In the genomic region with DNA sequence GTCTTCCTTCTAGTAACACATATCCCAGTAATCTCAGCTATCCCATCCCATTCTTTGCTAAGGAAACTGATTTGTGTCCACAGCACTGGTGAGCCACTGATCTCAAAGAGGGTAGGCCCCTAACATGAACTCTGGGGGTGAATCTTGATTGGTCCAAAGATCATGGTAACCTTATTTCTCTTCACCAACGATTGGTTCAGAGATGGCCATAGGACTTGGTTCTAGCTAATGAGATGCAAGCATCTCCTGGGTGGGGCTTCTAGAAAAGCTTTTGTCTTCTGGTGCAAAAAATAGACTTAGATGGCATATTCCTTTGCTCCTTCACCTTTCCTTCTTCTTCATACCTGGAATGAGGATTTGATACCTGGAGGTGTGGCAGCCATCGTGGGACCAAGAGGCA, we compare ENCODE assay signal across 1 cellular context.
TF ChIP-seq lines count a peak whose summit lies in the region.

No MANE protein-coding gene starts in this region.

TF ChIP-seq in SK-N-SH, 30 proteins besides CTCF, POLR2A, EP300 and RAD21:
- TF ChIP-seq, protein P1, sequence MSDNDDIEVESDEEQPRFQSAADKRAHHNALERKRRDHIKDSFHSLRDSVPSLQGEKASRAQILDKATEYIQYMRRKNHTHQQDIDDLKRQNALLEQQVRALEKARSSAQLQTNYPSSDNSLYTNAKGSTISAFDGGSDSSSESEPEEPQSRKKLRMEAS (IDR thresholded peaks at IDR 0.05; ENCODE audit: low read depth): no peak
- TF ChIP-seq POLR2AphosphoS5 (IDR thresholded peaks at IDR 0.05; ENCODE audit: low read depth, low read length) (no peak), RFX5 (IDR thresholded peaks at IDR 0.05; ENCODE audit: low read length) (no peak), FOSL2 (IDR thresholded peaks at IDR 0.05; ENCODE audit: borderline replicate concordance, low read depth) (no peak), RCOR1 (IDR thresholded peaks at IDR 0.05; ENCODE audit: low read length) (no peak), TCF12 (IDR thresholded peaks at IDR 0.05) (no peak), TEAD4 (IDR thresholded peaks at IDR 0.05; ENCODE audit: borderline replicate concordance, insufficient read depth) (no peak), YY1 (IDR thresholded peaks at IDR 0.05; ENCODE audit: low read depth) (no peak), GATA2 (CRISPR knock-in tag; IDR thresholded peaks at IDR 0.05) (no peak)
- TF ChIP-seq, protein P2, sequence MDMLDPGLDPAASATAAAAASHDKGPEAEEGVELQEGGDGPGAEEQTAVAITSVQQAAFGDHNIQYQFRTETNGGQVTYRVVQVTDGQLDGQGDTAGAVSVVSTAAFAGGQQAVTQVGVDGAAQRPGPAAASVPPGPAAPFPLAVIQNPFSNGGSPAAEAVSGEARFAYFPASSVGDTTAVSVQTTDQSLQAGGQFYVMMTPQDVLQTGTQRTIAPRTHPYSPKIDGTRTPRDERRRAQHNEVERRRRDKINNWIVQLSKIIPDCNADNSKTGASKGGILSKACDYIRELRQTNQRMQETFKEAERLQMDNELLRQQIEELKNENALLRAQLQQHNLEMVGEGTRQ (IDR thresholded peaks at IDR 0.05; ENCODE audit: borderline replicate concordance, low read depth, low read length): no peak
